1 cellular context compared by ENCODE assay signal in genomic region chr12:100489326-100489725, GRCh38.
TF ChIP-seq lines count a peak whose summit lies in the region.

No MANE protein-coding gene starts in this region.

TF ChIP-seq in HepG2, 621 proteins besides CTCF, POLR2A, EP300 and RAD21 (continued from another document):
- TF ChIP-seq ARID5B (CRISPR knock-in tag; IDR thresholded peaks at IDR 0.05) = peak; percentile 9; the same call in 1 of the 2 replicates
- TF ChIP-seq KLF16 (CRISPR knock-in tag; IDR thresholded peaks at IDR 0.05) = no peak
- no peak for TF ChIP-seq SNAPC5 (CRISPR knock-in tag; IDR thresholded peaks at IDR 0.05; ENCODE audit: borderline replicate concordance)
- TF ChIP-seq PBX2 (CRISPR knock-in tag; IDR thresholded peaks at IDR 0.05) = no peak
- no peak for TF ChIP-seq BCLAF1 (IDR thresholded peaks at IDR 0.05)
